ENCODE assay signal across 1 cellular context in genomic region chr1:28421744-28422143, GRCh38.
TF ChIP-seq lines count a peak whose summit lies in the region.

No MANE protein-coding gene starts in this region.

TF ChIP-seq in A549, 52 proteins besides CTCF, POLR2A, EP300 and RAD21 (continued from another document):
- TF ChIP-seq CHD4 (IDR thresholded peaks at IDR 0.05; ENCODE audit: borderline replicate concordance) (no peak), HOXB5 (CRISPR knock-in tag; IDR thresholded peaks at IDR 0.05) (no peak), NFE2L2 (conservative IDR thresholded peaks at IDR 0.05; ENCODE audit: low read length) (no peak), HEYL (CRISPR knock-in tag; IDR thresholded peaks at IDR 0.05) (no peak), KDM5A (IDR thresholded peaks at IDR 0.05) (no peak)
- TF ChIP-seq, protein P1, sequence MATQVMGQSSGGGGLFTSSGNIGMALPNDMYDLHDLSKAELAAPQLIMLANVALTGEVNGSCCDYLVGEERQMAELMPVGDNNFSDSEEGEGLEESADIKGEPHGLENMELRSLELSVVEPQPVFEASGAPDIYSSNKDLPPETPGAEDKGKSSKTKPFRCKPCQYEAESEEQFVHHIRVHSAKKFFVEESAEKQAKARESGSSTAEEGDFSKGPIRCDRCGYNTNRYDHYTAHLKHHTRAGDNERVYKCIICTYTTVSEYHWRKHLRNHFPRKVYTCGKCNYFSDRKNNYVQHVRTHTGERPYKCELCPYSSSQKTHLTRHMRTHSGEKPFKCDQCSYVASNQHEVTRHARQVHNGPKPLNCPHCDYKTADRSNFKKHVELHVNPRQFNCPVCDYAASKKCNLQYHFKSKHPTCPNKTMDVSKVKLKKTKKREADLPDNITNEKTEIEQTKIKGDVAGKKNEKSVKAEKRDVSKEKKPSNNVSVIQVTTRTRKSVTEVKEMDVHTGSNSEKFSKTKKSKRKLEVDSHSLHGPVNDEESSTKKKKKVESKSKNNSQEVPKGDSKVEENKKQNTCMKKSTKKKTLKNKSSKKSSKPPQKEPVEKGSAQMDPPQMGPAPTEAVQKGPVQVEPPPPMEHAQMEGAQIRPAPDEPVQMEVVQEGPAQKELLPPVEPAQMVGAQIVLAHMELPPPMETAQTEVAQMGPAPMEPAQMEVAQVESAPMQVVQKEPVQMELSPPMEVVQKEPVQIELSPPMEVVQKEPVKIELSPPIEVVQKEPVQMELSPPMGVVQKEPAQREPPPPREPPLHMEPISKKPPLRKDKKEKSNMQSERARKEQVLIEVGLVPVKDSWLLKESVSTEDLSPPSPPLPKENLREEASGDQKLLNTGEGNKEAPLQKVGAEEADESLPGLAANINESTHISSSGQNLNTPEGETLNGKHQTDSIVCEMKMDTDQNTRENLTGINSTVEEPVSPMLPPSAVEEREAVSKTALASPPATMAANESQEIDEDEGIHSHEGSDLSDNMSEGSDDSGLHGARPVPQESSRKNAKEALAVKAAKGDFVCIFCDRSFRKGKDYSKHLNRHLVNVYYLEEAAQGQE (IDR thresholded peaks at IDR 0.05): no peak
- TF ChIP-seq, protein P2, sequence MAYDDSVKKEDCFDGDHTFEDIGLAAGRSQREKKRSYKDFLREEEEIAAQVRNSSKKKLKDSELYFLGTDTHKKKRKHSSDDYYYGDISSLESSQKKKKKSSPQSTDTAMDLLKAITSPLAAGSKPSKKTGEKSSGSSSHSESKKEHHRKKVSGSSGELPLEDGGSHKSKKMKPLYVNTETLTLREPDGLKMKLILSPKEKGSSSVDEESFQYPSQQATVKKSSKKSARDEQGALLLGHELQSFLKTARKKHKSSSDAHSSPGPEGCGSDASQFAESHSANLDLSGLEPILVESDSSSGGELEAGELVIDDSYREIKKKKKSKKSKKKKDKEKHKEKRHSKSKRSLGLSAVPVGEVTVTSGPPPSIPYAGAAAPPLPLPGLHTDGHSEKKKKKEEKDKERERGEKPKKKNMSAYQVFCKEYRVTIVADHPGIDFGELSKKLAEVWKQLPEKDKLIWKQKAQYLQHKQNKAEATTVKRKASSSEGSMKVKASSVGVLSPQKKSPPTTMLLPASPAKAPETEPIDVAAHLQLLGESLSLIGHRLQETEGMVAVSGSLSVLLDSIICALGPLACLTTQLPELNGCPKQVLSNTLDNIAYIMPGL (CRISPR knock-in tag; IDR thresholded peaks at IDR 0.05; ENCODE audit: borderline replicate concordance): no peak
